In genomic region chr4:170888660-170889059, GRCh38 we compare ENCODE assay signal across 33 cellular contexts.
"Had no signal": no experiment of that assay in that cellular context is flagged by ENCODE, and none has a peak within 500 bp of the region (broad histone marks: within the 10 kb centered on the region; RNA-seq: fewer than 3 reads in every experiment).

No MANE protein-coding gene starts in this region.

- H3K9me3 ChIP-seq: SJCRH30 had no signal

- ATAC-seq: Panc1, Right ventricle myocardium inferior, SK-N-SH treated with all-trans-retinoic acid at 6 μM for 48 hours, T-cell had no signal

- H3K27me3 Mint-ChIP-seq: T-cell had no signal

- H3K27ac Mint-ChIP-seq: T-cell had no signal

- H3K4me1 Mint-ChIP-seq: T-cell had no signal

- H2AFZ ChIP-seq: PC-9 had no signal

- H3K4me3 ChIP-seq: PC-9, SJCRH30, SK-N-MC had no signal

- H3K27ac ChIP-seq: PC-9, RWPE1, SJCRH30, SK-N-MC had no signal

- H3K27me3 ChIP-seq: SJCRH30 had no signal

- H3K36me3 Mint-ChIP-seq: T-cell had no signal

- H3K4me3 Mint-ChIP-seq: T-cell had no signal

- H3K36me3 ChIP-seq: SJCRH30 had no signal

- DNase-seq: Karpas-422, NCI-H1048, NCI-H1092 treated with DMSO at 0.1 percent for 48 hours, NCI-H1105 treated with DMSO at 0.1 percent for 48 hours, NCI-H1417, NCI-H1436, NCI-H146, NCI-H1694, NCI-H187, NCI-H1930, NCI-H2029 treated with DMSO at 0.1 percent for 48 hours, NCI-H2081 treated with DMSO at 0.1 percent for 48 hours, NCI-H2107, NCI-H2171, NCI-H226, NCI-H446 treated with DMSO at 0.1 percent for 48 hours, NCI-H510A, NCI-H524, NCI-H526, NCI-H69, NCI-H748 treated with DMSO at 0.1 percent for 48 hours, NCI-H82, OCI-M1, PC-9, SHP77, SIG-M5, SJCRH30, T-cell had no signal

- H3K4me2 ChIP-seq: PC-9 had no signal
